ENCODE assay signal across 24 cellular contexts in the genomic region with DNA sequence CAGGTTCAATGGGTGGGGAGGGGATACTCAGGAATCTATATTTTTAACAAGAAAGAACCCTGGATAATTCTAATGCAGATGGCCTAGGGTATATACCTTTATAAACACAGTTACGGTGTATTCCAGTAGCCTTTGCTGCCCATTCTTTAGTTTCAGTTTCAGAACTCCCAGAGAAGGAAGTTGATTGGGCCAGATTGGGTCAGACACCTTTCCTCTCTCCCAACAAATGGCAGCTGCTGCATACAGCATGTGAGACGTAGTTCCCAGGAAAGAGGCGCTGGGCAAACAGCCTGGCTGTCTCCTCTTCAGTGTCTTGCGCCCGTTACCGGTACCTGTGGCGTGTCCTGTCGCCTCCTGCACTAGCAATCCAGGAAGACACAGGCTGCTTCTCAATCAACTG.
"Had no signal": no experiment of that assay in that cellular context is flagged by ENCODE, and none has a peak within 500 bp of the region (broad histone marks: within the 10 kb centered on the region; RNA-seq: fewer than 3 reads in every experiment).

No MANE protein-coding gene starts in this region.

- DNase-seq: activated CD4-positive, alpha-beta T cell treated with anti-CD3 and anti-CD28 coated beads for 4 hours; activated CD4-positive, alpha-beta T cell treated with anti-CD3 and anti-CD28 coated beads, Interleukin-2, amount 50 U/mL, for 48 hours; activated CD4-positive, CD25-positive, alpha-beta regulatory T cell; activated CD8-positive, alpha-beta memory T cell treated with anti-CD3 and anti-CD28 coated beads, Interleukin-2, amount 50 U/mL, for 48 hours; activated naive CD4-positive, alpha-beta T cell treated with anti-CD3 and anti-CD28 coated beads for 36 hours; activated naive CD8-positive, alpha-beta T cell treated with anti-CD3 and anti-CD28 coated beads, Interleukin-2, amount 10 ng/mL, durations not matched to agents 7 days and 5 days; activated T-cell treated with anti-CD3 and anti-CD28 coated beads, Interleukin-2, amount 50 U/mL, for 4 hours; amniotic stem cell; cerebellar nuclear complex; pancreas; stimulated activated CD4-positive, alpha-beta T cell treated with anti-CD3 and anti-CD28 coated beads, Interleukin-15, amount 100 ng/mL, for 24 hours; SW 1271; T-helper 17 cell; upper lobe of left lung had no signal

- ATAC-seq: activated T-cell treated with anti-CD3 and anti-CD28 coated beads, Interleukin-2, amount 50 U/mL, for 4 hours; sciatic nerve; stimulated activated memory B cell treated with anti-CD40 and anti-IgM and Interleukin-4, amounts not matched to agents 10 μg/mL and 1 μg/mL and 100 μg/mL, for 72 hours; T-helper 17 cell had no signal

- FAIRE-seq: keratinocyte, pancreas had no signal

- H3K9me3 ChIP-seq: neutrophil, pancreas, thoracic aorta, upper lobe of left lung had no signal

- H3K27me3 ChIP-seq: foreskin keratinocyte, neutrophil, pancreas, upper lobe of left lung had no signal

- H3K27ac ChIP-seq: coronary artery, epithelial cell of prostate, foreskin keratinocyte, neutrophil, pancreas, thoracic aorta, upper lobe of left lung had no signal

- H3K4me3 ChIP-seq: coronary artery, lung, pancreas, smooth muscle cell, thoracic aorta, upper lobe of left lung had no signal

- H3K36me3 ChIP-seq: neutrophil had no signal
